In the genomic region with DNA sequence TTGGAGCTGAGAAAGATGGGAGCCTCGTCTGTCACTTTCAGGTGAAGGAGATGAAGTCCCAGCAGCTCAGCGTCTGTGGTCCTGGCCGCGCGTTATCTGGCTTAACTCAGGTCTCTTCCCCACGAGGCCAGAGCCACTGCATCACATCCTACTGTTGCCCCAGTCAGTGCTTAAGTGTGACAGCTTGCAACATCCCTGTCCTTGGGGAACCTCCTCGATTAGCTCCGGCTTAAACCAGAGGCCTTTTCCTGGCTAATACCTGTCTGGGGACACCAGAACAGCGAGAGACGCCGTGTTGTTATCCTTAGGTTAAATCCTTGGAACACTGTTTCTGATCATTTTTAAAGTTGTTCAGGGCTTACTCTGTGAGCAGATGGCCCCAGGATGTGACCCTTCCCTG, we compare ENCODE assay signal across 16 cellular contexts.
DNase-seq lines count a peak whose midpoint lies in the region; ATAC-seq and TF ChIP-seq lines count a peak whose summit lies in the region.
"Had no signal": no experiment of that assay in that cellular context is flagged by ENCODE, and none has a peak within 500 bp of the region (broad histone marks: within the 10 kb centered on the region; RNA-seq: fewer than 3 reads in every experiment).

No MANE protein-coding gene starts in this region.

- no peaks in the 10 kb centered on the region for H3K27me3 ChIP-seq in CD8-positive, alpha-beta T cell (ENCODE audit: insufficient read depth, low read length)
- H3K27me3 ChIP-seq in KMS-11 (ENCODE audit: insufficient read depth, low read depth): no peaks in the 10 kb centered on the region
- H3K27me3 ChIP-seq in ascending aorta: no peaks in the 10 kb centered on the region

- H3K9ac ChIP-seq in KMS-11: no peak overlapping the region
- H3K9ac ChIP-seq: GM23248 had no signal

- H4K20me1 ChIP-seq in KMS-11 (ENCODE audit: insufficient read depth): no peaks in the 10 kb centered on the region

- no peak for DNase-seq in CD8-positive, alpha-beta T cell
- DNase-seq in activated CD8-positive, alpha-beta T cell treated with anti-CD3 and anti-CD28 coated beads, Interleukin-2, amount 10 ng/mL, durations not matched to agents 7 days and 5 days: peak; percentile 18
- DNase-seq in left lobe of liver (ENCODE audit: low spot score) (peak; percentile 35), T-helper 2 cell (no peak), ascending aorta (ENCODE audit: low spot score in 2 of 2) (no peak), caudate nucleus (lab: John Stamatoyannopoulos, UW) (no peak)
- no peak for DNase-seq in stimulated activated CD4-positive, alpha-beta T cell treated with anti-CD3 and anti-CD28 coated beads, Interleukin-15, amount 100 ng/mL, for 24 hours
- DNase-seq: COR-L47, DND-41, GDM1, GM23248, SHP77 had no signal

- peaks cover 48% of the 10 kb centered on the region for H3K4me1 ChIP-seq in CD8-positive, alpha-beta T cell (ENCODE audit: insufficient read depth, low read length)
- H3K4me1 ChIP-seq in KMS-11 (ENCODE audit: low read depth, poor library complexity, severe bottlenecking) (peaks cover 46% of the 10 kb centered on the region), ascending aorta (no peaks in the 10 kb centered on the region)

- TF ChIP-seq CTCF in CD8-positive, alpha-beta T cell (IDR thresholded peaks at IDR 0.05): no peak
- no peak for TF ChIP-seq CTCF in KMS-11 (conservative IDR thresholded peaks at IDR 0.05; ENCODE audit: low read depth, low read length)
- TF ChIP-seq CTCF in ascending aorta (IDR thresholded peaks at IDR 0.05): no peak

- peaks cover 57% of the 10 kb centered on the region for H3K4me1 Mint-ChIP-seq in CD8-positive, alpha-beta T cell (ENCODE audit: low read depth)
- peaks cover 53% of the 10 kb centered on the region for H3K4me1 Mint-ChIP-seq in activated CD8-positive, alpha-beta T cell treated with anti-CD3 and anti-CD28 coated beads, Interleukin-2, amount 10 ng/mL, durations not matched to agents 7 days and 5 days (ENCODE audit: low read depth)

- H3K9me3 ChIP-seq in CD8-positive, alpha-beta T cell (ENCODE audit: low read length): peaks cover 13% of the 10 kb centered on the region
- no peaks in the 10 kb centered on the region for H3K9me3 ChIP-seq in ascending aorta

- no peaks in the 10 kb centered on the region for H3K36me3 ChIP-seq in CD8-positive, alpha-beta T cell (ENCODE audit: insufficient read depth, low read length)
- no peaks in the 10 kb centered on the region for H3K36me3 ChIP-seq in KMS-11 (ENCODE audit: insufficient read depth)
- no peaks in the 10 kb centered on the region for H3K36me3 ChIP-seq in ascending aorta

- H3K36me3 Mint-ChIP-seq in CD8-positive, alpha-beta T cell: peaks cover 10% of the 10 kb centered on the region
- H3K36me3 Mint-ChIP-seq in activated CD8-positive, alpha-beta T cell treated with anti-CD3 and anti-CD28 coated beads, Interleukin-2, amount 10 ng/mL, durations not matched to agents 7 days and 5 days (ENCODE audit: low read depth): peaks cover 11% of the 10 kb centered on the region

- no peak overlapping the region for H3K4me2 ChIP-seq in KMS-11

- peaks cover 20% of the 10 kb centered on the region for H3K9me3 Mint-ChIP-seq in CD8-positive, alpha-beta T cell
- H3K9me3 Mint-ChIP-seq in activated CD8-positive, alpha-beta T cell treated with anti-CD3 and anti-CD28 coated beads, Interleukin-2, amount 10 ng/mL, durations not matched to agents 7 days and 5 days (ENCODE audit: insufficient read depth): peaks cover 3% of the 10 kb centered on the region

- H3K4me3 Mint-ChIP-seq in CD8-positive, alpha-beta T cell: no peak overlapping the region
- H3K4me3 Mint-ChIP-seq in activated CD8-positive, alpha-beta T cell treated with anti-CD3 and anti-CD28 coated beads, Interleukin-2, amount 10 ng/mL, durations not matched to agents 7 days and 5 days: no peak overlapping the region

- H2AFZ ChIP-seq in KMS-11 (ENCODE audit: low read depth): no peak overlapping the region
- H2AFZ ChIP-seq: GM23248 had no signal

- no peak overlapping the region for H3K27ac ChIP-seq in CD8-positive, alpha-beta T cell (ENCODE audit: low read depth, low read length)
- H3K27ac ChIP-seq in KMS-11: no peak overlapping the region
- no peak overlapping the region for H3K27ac ChIP-seq in ascending aorta
- H3K27ac ChIP-seq in caudate nucleus (ENCODE audit: low read depth, low read length): no peak overlapping the region
- H3K27ac ChIP-seq: GM23248 had no signal

- POLR2A ChIA-PET in CD8-positive, alpha-beta T cell (lab: Charles Lee): no interaction called here
- POLR2A ChIA-PET in activated CD8-positive, alpha-beta T cell treated with anti-CD3 and anti-CD28 coated beads, Interleukin-2, amount 10 ng/mL, durations not matched to agents 7 days and 5 days (lab: Charles Lee): interaction anchor here (0.5 to 1.8 kb wide), 4 partner anchors 44 to 507 kb away, joined by 3 to 6 read pairs (median 4); partner anchors contain the start of gene ARL4C

- peak overlapping the region; percentile 27 for H3K27ac Mint-ChIP-seq in CD8-positive, alpha-beta T cell
- no peak overlapping the region for H3K27ac Mint-ChIP-seq in activated CD8-positive, alpha-beta T cell treated with anti-CD3 and anti-CD28 coated beads, Interleukin-2, amount 10 ng/mL, durations not matched to agents 7 days and 5 days
- H3K27ac Mint-ChIP-seq: IgD-negative memory B cell had no signal

- peak overlapping the region; percentile 6 for H3K4me3 ChIP-seq in CD8-positive, alpha-beta T cell (ENCODE audit: low read depth, low read length)
- H3K4me3 ChIP-seq in KMS-11 (IDR thresholded peaks at IDR 0.05; ENCODE audit: insufficient read depth, low read depth, low read length) (peak overlapping the region; percentile 15), ascending aorta (no peak overlapping the region)
- H3K4me3 ChIP-seq: GM23248 had no signal

- intact Hi-C loops in CD8-positive, alpha-beta T cell (cut with DNase I, micrococcal nuclease): no loop called here
- intact Hi-C loops in ascending aorta (cut with DNase I): no loop called here

- CTCF ChIA-PET in CD8-positive, alpha-beta T cell (lab: Charles Lee): interaction anchor here (0.9 to 2.2 kb wide), 6 partner anchors 11 to 556 kb away, joined by 3 to 10 read pairs (median 3); no protein-coding TSS in a partner anchor
- CTCF ChIA-PET in activated CD8-positive, alpha-beta T cell treated with anti-CD3 and anti-CD28 coated beads, Interleukin-2, amount 10 ng/mL, durations not matched to agents 7 days and 5 days (lab: Charles Lee): interaction anchor here (1.0 to 3.0 kb wide), 10 partner anchors 12 to 556 kb away, joined by 3 to 17 read pairs (median 4); no protein-coding TSS in a partner anchor

- H3K79me2 ChIP-seq in KMS-11 (ENCODE audit: insufficient read depth, low read depth): no peaks in the 10 kb centered on the region

- no peaks in the 10 kb centered on the region for H3K27me3 Mint-ChIP-seq in CD8-positive, alpha-beta T cell (ENCODE audit: low read depth)
- H3K27me3 Mint-ChIP-seq in activated CD8-positive, alpha-beta T cell treated with anti-CD3 and anti-CD28 coated beads, Interleukin-2, amount 10 ng/mL, durations not matched to agents 7 days and 5 days (ENCODE audit: low read depth): peaks cover 3% of the 10 kb centered on the region

- ATAC-seq in CD8-positive, alpha-beta T cell: no peak
- ATAC-seq in activated CD8-positive, alpha-beta T cell treated with anti-CD3 and anti-CD28 coated beads, Interleukin-2, amount 10 ng/mL, durations not matched to agents 7 days and 5 days: no peak
- no peak for ATAC-seq in left lobe of liver
- ATAC-seq: HCT116, SK-N-SH treated with all-trans-retinoic acid at 6 μM for 48 hours had no signal

Comparison
In these comparisons a context has a peak if more than half of its experiments do, and no peak if none do; other contexts are left out.
1. DNase-seq: peak in activated CD8-positive, alpha-beta T cell treated with anti-CD3 and anti-CD28 coated beads, Interleukin-2, amount 10 ng/mL, durations not matched to agents 7 days and 5 days (single experiment) and left lobe of liver (single experiment); none in CD8-positive, alpha-beta T cell (0 of 7), T-helper 2 cell (0 of 5), stimulated activated CD4-positive, alpha-beta T cell treated with anti-CD3 and anti-CD28 coated beads, Interleukin-15, amount 100 ng/mL, for 24 hours (single experiment), ascending aorta (0 of 2) and caudate nucleus (0 of 61).
2. H3K4me3 ChIP-seq: peak in CD8-positive, alpha-beta T cell (single experiment) and KMS-11 (single experiment); none in ascending aorta (0 of 2).